24 cellular contexts compared by ENCODE assay signal in genomic region chr7:118436663-118437062, GRCh38.
"Had no signal": no experiment of that assay in that cellular context is flagged by ENCODE, and none has a peak within 500 bp of the region (broad histone marks: within the 10 kb centered on the region; RNA-seq: fewer than 3 reads in every experiment).

No MANE protein-coding gene starts in this region.

- H3K27ac ChIP-seq: SJSA1, SK-N-MC had no signal

- H3K4me1 ChIP-seq: SJSA1 had no signal

- H3K9me3 ChIP-seq: MG63 had no signal

- H3K27me3 ChIP-seq: MG63, SJSA1 had no signal

- DNase-seq: IMR-90, Karpas-422, KG1, MG63, NCI-H1092, NCI-H1105 treated with DMSO at 0.1 percent for 48 hours, NCI-H1417 treated with DMSO at 0.1 percent for 48 hours, NCI-H146, NCI-H1694 treated with DMSO at 0.1 percent for 48 hours, NCI-H1930, NCI-H2081, NCI-H2107, NCI-H2171 treated with DMSO at 0.1 percent for 48 hours, NCI-H345, NCI-H446 treated with DMSO at 0.1 percent for 48 hours, NCI-H510A treated with DMSO at 0.1 percent for 48 hours, NCI-H69, NCI-H774, Right ventricle myocardium superior, RPMI8226, SIG-M5 had no signal

- ATAC-seq: HepG2 had no signal
